1 cellular context compared by ENCODE assay signal in genomic region chr12:39846971-39847661, GRCh38.
TF ChIP-seq lines count a peak whose summit lies in the region.

No MANE protein-coding gene starts in this region.

TF ChIP-seq in HepG2, 621 proteins besides CTCF, POLR2A, EP300 and RAD21 (continued from another document):
- no peak for TF ChIP-seq KIAA2018 (CRISPR knock-in tag; IDR thresholded peaks at IDR 0.05; ENCODE audit: borderline replicate concordance)
